14 cellular contexts compared by ENCODE assay signal in genomic region chr2:47017541-47017940, GRCh38.
DNase-seq lines count a peak whose midpoint lies in the region; ATAC-seq and TF ChIP-seq lines count a peak whose summit lies in the region.
"Had no signal": no experiment of that assay in that cellular context is flagged by ENCODE, and none has a peak within 500 bp of the region (broad histone marks: within the 10 kb centered on the region; RNA-seq: fewer than 3 reads in every experiment).

No MANE protein-coding gene starts in this region.

- POLR2A ChIA-PET in IMR-90 (lab: Charles Lee; ENCODE audit: unreplicated experiment), result no interaction called here

- no peak overlapping the region for H2BK5ac ChIP-seq in IMR-90 (ENCODE audit: low read depth, low read length, poor library complexity, severe bottlenecking)

- no peak for TF ChIP-seq EP300 in esophagus muscularis mucosa (IDR thresholded peaks at IDR 0.05)

- H3K9me1 ChIP-seq in IMR-90 (ENCODE audit: insufficient read depth, low read length), result peaks cover 7% of the 10 kb centered on the region; the same call in 1 of the 2 replicates

- H3K18ac ChIP-seq in IMR-90 (ENCODE audit: low read depth, low read length), result no peak overlapping the region

- no peak for TF ChIP-seq POLR2A in IMR-90 (IDR thresholded peaks at IDR 0.05; ENCODE audit: low read depth, low read length)
- no peak for TF ChIP-seq POLR2A in esophagus muscularis mucosa (IDR thresholded peaks at IDR 0.05; ENCODE audit: low read depth)

- H4K5ac ChIP-seq in IMR-90 (ENCODE audit: low read depth, low read length), result no peak overlapping the region

- no peak overlapping the region for H3K23ac ChIP-seq in IMR-90 (ENCODE audit: low read depth, low read length)

- TF ChIP-seq CTCF in IMR-90 (conservative IDR thresholded peaks at IDR 0.05; ENCODE audit: low read depth, low read length), result no peak
- no peak for TF ChIP-seq CTCF in esophagus muscularis mucosa (IDR thresholded peaks at IDR 0.05)
- no peak for TF ChIP-seq CTCF in osteoblast (IDR thresholded peaks at IDR 0.05; ENCODE audit: extremely low read depth, low read depth, low read length)

- H2BK20ac ChIP-seq in IMR-90 (ENCODE audit: low read depth, low read length), result no peak overlapping the region

- H3K4me3 ChIP-seq in IMR-90 (ENCODE audit: insufficient read depth, low read depth, low read length), result no peak overlapping the region
- no peak overlapping the region for H3K4me3 ChIP-seq in esophagus muscularis mucosa
- H3K4me3 ChIP-seq in osteoblast (ENCODE audit: insufficient read depth, low read length), result no peak overlapping the region
- no peak overlapping the region for H3K4me3 ChIP-seq in stomach smooth muscle (ENCODE audit: low read length in 2 of 2)

- H3K9me3 ChIP-seq in IMR-90 (ENCODE audit: control insufficient read depth, insufficient read depth, low read length), result no peaks in the 10 kb centered on the region
- H3K9me3 ChIP-seq in esophagus muscularis mucosa, result no peaks in the 10 kb centered on the region
- no peaks in the 10 kb centered on the region for H3K9me3 ChIP-seq in osteoblast (ENCODE audit: low read depth, low read length)
- no peaks in the 10 kb centered on the region for H3K9me3 ChIP-seq in stomach smooth muscle (ENCODE audit: control insufficient read depth in 2 of 2, low read length in 2 of 2)
- H3K9me3 ChIP-seq: Caco-2 had no signal

- no peak overlapping the region for H2AK5ac ChIP-seq in IMR-90 (ENCODE audit: low read depth, low read length)

- H3K14ac ChIP-seq in IMR-90 (replicated peaks; ENCODE audit: low read depth, low read length), result no peak overlapping the region

- no peak overlapping the region for H3K9ac ChIP-seq in IMR-90 (ENCODE audit: low read depth, low read length)
- H3K9ac ChIP-seq in stomach smooth muscle (ENCODE audit: low read length in 2 of 2), result no peak overlapping the region

- H3K27me3 ChIP-seq in IMR-90 (ENCODE audit: control insufficient read depth, insufficient read depth, low read length) (no peaks in the 10 kb centered on the region), esophagus muscularis mucosa (no peaks in the 10 kb centered on the region), osteoblast (ENCODE audit: insufficient read depth, low read length) (no peaks in the 10 kb centered on the region), stomach smooth muscle (ENCODE audit: control insufficient read depth in 1 of 2, insufficient read depth in 2 of 2, low read length in 2 of 2) (no peaks in the 10 kb centered on the region)

- no peak overlapping the region for H4K8ac ChIP-seq in IMR-90 (ENCODE audit: low read depth in 2 of 2, low read length in 2 of 2)

- intact Hi-C loops in IMR-90 (cut with micrococcal nuclease) (loop anchor here (5.0 kb wide), 1 partner anchor 155 kb away; no protein-coding TSS in a partner anchor), esophagus muscularis mucosa (cut with DNase I) (loop anchor here (5.0 kb wide), 1 partner anchor 155 kb away; no protein-coding TSS in a partner anchor)

- DNase-seq in IMR-90 (no peak), esophagus muscularis mucosa (ENCODE audit: extremely low spot score) (no peak), osteoblast (ENCODE audit: insufficient read length, low spot score, missing footprints) (peak; percentile 65), amniotic stem cell (lab: John Stamatoyannopoulos, UW) (no peak)
- no peak for DNase-seq in stimulated activated CD4-positive, alpha-beta T cell treated with anti-CD3 and anti-CD28 coated beads, Interleukin-4, amount 100 ng/mL, for 4 hours
- DNase-seq: Caco-2; CD8-positive, alpha-beta T cell; GF-D8; HCEC 1CT; HFFc6 had no signal

- in situ Hi-C loops in IMR-90 (cut with MboI; ENCODE audit: low sequenced_read_pairs), result no loop called here

- 100% methylated on average over 1 of the region's 3 CpGs; no CpG with 5 or more reads in 1 of the 2 experiments for WGBS in IMR-90 (ENCODE audit: extremely low coverage in 2 of 2, insufficient read length in 1 of 2), 2 experiments
- WGBS in esophagus muscularis mucosa, result 97% methylated on average over 3 of the region's 3 CpGs

- TF ChIP-seq RAD21 in IMR-90 (IDR thresholded peaks at IDR 0.05; ENCODE audit: low read length), result no peak

- peaks cover 5% of the 10 kb centered on the region for H4K20me1 ChIP-seq in IMR-90 (ENCODE audit: insufficient read depth, low read length)
- peaks cover 21% of the 10 kb centered on the region for H4K20me1 ChIP-seq in osteoblast (ENCODE audit: insufficient read depth, low read length)

- no peak overlapping the region for H2BK120ac ChIP-seq in IMR-90 (ENCODE audit: low read depth, low read length)

- dilution Hi-C loops in IMR-90 (cut with HindIII; ENCODE audit: low sequenced_read_pairs, unreplicated experiment), result no loop called here

- H3K27ac ChIP-seq in IMR-90 (ENCODE audit: insufficient read depth, low read length) (no peak overlapping the region), esophagus muscularis mucosa (replicated peaks in 1 of 4) (peak overlapping the region; percentile 80 to 94 (median 92)), osteoblast (ENCODE audit: low read depth, low read length) (no peak overlapping the region), stomach smooth muscle (ENCODE audit: low read length) (peak overlapping the region; percentile 69)
- H3K27ac ChIP-seq: 22Rv1, HL-60 had no signal

- CTCF ChIA-PET in IMR-90 (lab: Yijun Ruan, JAX), result no interaction called here

- peaks cover 11 to 37% of the 10 kb centered on the region in 2 experiments; a peak in 2 of 4 replicates for H3K79me1 ChIP-seq in IMR-90 (ENCODE audit: low read depth in 1 of 2, low read length in 2 of 2)

- no peak overlapping the region for H4K91ac ChIP-seq in IMR-90 (ENCODE audit: insufficient read depth, low read depth, low read length)

- no peak overlapping the region for H2AFZ ChIP-seq in IMR-90 (replicated peaks; ENCODE audit: low read length, poor library complexity)
- H2AFZ ChIP-seq in osteoblast (ENCODE audit: low read length), result no peak overlapping the region

- no peaks in the 10 kb centered on the region for H3K79me2 ChIP-seq in osteoblast (ENCODE audit: insufficient read depth, low read length)

- H3K4me1 ChIP-seq in IMR-90 (ENCODE audit: control insufficient read depth, insufficient read depth, low read length), result peaks cover 15% of the 10 kb centered on the region
- H3K4me1 ChIP-seq in esophagus muscularis mucosa, result peaks cover 51 to 85% (median 81%) of the 10 kb centered on the region in 4 donors
- peaks cover 11% of the 10 kb centered on the region for H3K4me1 ChIP-seq in osteoblast (ENCODE audit: insufficient read depth, low read length)
- peaks cover 80% of the 10 kb centered on the region for H3K4me1 ChIP-seq in stomach smooth muscle (ENCODE audit: control insufficient read depth, insufficient read depth, low read length)
- H3K4me1 ChIP-seq: Caco-2 had no signal

- peaks cover 39% of the 10 kb centered on the region for H3K36me3 ChIP-seq in IMR-90 (ENCODE audit: control insufficient read depth, insufficient read depth, low read length)
- peaks cover 0 to 21% (median 11%) of the 10 kb centered on the region in 4 donors for H3K36me3 ChIP-seq in esophagus muscularis mucosa
- peaks cover 77% of the 10 kb centered on the region for H3K36me3 ChIP-seq in osteoblast (ENCODE audit: insufficient read depth, low read length)
- peaks cover 6 to 12% of the 10 kb centered on the region in 2 donors for H3K36me3 ChIP-seq in stomach smooth muscle (ENCODE audit: control insufficient read depth in 2 of 2, insufficient read depth in 2 of 2, low read length in 2 of 2)

- ATAC-seq in IMR-90 (ENCODE audit: low read depth) (no peak), HG02588 (IDR thresholded peaks at IDR 0.05; ENCODE audit: unreplicated experiment) (no peak)
- ATAC-seq: CD8-positive, alpha-beta T cell had no signal

- no TSS peak for BruUV-seq in IMR-90 (replicated peaks; lab: Mats Ljungman, UMichigan)

- no peak overlapping the region for H3K56ac ChIP-seq in IMR-90 (ENCODE audit: extremely low read depth, insufficient read depth, low read length)

- H3K4me2 ChIP-seq in IMR-90 (ENCODE audit: low read depth, low read length), result no peak overlapping the region
- no peak overlapping the region for H3K4me2 ChIP-seq in osteoblast (ENCODE audit: insufficient read depth, low read length)

- no peak overlapping the region for H2AK9ac ChIP-seq in IMR-90 (replicated peaks; ENCODE audit: low read depth, low read length, poor library complexity)

- no peak overlapping the region for H2BK15ac ChIP-seq in IMR-90 (ENCODE audit: low read depth, low read length)

- H3K4ac ChIP-seq in IMR-90 (ENCODE audit: low read depth, low read length), result peak overlapping the region; percentile 38; the same call in 1 of the 2 replicates

TF ChIP-seq in IMR-90, 13 proteins besides CTCF, POLR2A, EP300 and RAD21 (continues in another document):
- TF ChIP-seq RCOR1 (IDR thresholded peaks at IDR 0.05; ENCODE audit: insufficient replicate concordance, low read length) (no peak), MXI1 (IDR thresholded peaks at IDR 0.05; ENCODE audit: borderline replicate concordance, low read depth, low read length) (no peak), NFE2L2 (IDR thresholded peaks at IDR 0.05; ENCODE audit: low read depth, low read length) (no peak), BHLHE40 (IDR thresholded peaks at IDR 0.05; ENCODE audit: low read depth, low read length) (no peak), MAZ (IDR thresholded peaks at IDR 0.05; ENCODE audit: borderline replicate concordance, low read depth, low read length) (no peak), FOS (IDR thresholded peaks at IDR 0.05; ENCODE audit: low read depth, low read length) (no peak), RFX5 (IDR thresholded peaks at IDR 0.05; ENCODE audit: low read depth, low read length) (no peak), ELK1 (IDR thresholded peaks at IDR 0.05; ENCODE audit: borderline replicate concordance, low read depth, low read length) (no peak), CEBPB (IDR thresholded peaks at IDR 0.05; ENCODE audit: low read depth, low read length) (no peak), CHD1 (IDR thresholded peaks at IDR 0.05; ENCODE audit: low read depth, low read length) (no peak), SMC3 (IDR thresholded peaks at IDR 0.05; ENCODE audit: low read depth, low read length) (no peak)

Comparison
In these comparisons a context has a peak if more than half of its experiments do, and no peak if none do; other contexts are left out.
1. H3K27ac ChIP-seq: peak in esophagus muscularis mucosa (4 of 4) and stomach smooth muscle (single experiment); none in IMR-90 (single experiment) and osteoblast (single experiment).